Comparison of ENCODE assay signal across 22 cellular contexts in the genomic region with DNA sequence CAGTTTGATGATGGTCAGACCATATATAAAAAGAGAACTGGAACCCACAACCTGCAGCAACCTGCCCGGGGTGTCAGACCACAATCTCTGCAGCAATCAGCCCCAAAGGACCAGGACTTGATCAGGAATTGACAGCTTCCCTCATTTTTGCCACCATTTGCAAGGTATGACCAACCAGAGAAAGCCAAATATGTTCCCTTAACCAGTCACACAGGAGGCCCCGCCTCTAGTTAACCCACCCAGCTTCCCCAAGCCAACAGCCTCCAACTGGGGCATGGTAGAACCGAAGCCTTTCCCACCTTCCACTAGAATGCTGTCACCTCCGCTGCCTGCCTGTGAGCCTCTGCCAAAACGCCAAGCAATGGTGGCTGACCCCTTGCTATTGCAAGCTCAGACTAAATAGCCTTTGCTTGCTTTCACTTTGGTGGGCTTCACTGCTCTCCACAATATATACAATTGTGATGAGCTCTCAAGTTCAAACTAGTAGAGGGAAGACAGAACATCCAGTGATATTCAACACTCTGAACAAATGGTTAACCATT.
"Had no signal": no experiment of that assay in that cellular context is flagged by ENCODE, and none has a peak within 500 bp of the region (broad histone marks: within the 10 kb centered on the region; RNA-seq: fewer than 3 reads in every experiment).

No MANE protein-coding gene starts in this region.

- H3K27ac Mint-ChIP-seq: dendritic cell treated with granulocyte-macrophage colony-stimulating factor and Interleukin-4, amounts not matched to agents 40 ng/mL and 50 ng/mL, for 4 days; effector memory CD8-positive, alpha-beta T cell; nephron had no signal

- ATAC-seq: effector memory CD8-positive, alpha-beta T cell; gastroesophageal sphincter; left ventricle myocardium superior; psoas muscle had no signal

- DNase-seq: effector memory CD8-positive, alpha-beta T cell; esophagus squamous epithelium; foreskin fibroblast; glutamatergic neuron; left ventricle myocardium superior; mesenchymal stem cell; naive B cell; occipital lobe; psoas muscle; retina; stimulated activated CD4-positive, alpha-beta T cell treated with anti-CD3 and anti-CD28 coated beads, Interleukin-2, amount 100 ng/mL, for 48 hours; stimulated activated naive CD4-positive, alpha-beta T cell treated with Interleukin-2 at 50 U/mL for 16 hours; thyroid gland had no signal

- H3K4me3 Mint-ChIP-seq: dendritic cell treated with granulocyte-macrophage colony-stimulating factor and Interleukin-4, amounts not matched to agents 40 ng/mL and 50 ng/mL, for 4 days; effector memory CD8-positive, alpha-beta T cell; naive B cell; nephron had no signal

- H3K9me3 Mint-ChIP-seq: effector memory CD8-positive, alpha-beta T cell had no signal

- H3K4me3 ChIP-seq: esophagus squamous epithelium, gastroesophageal sphincter, lung, psoas muscle, smooth muscle cell, suprapubic skin, thyroid gland, upper lobe of left lung, vagina had no signal

- H3K4me1 Mint-ChIP-seq: nephron had no signal

- H3K27ac ChIP-seq: esophagus squamous epithelium, gastroesophageal sphincter, parathyroid adenoma, psoas muscle, suprapubic skin, thyroid gland, upper lobe of left lung, vagina had no signal
